4 cellular contexts compared by ENCODE assay signal in genomic region chr16:6038966-6039530, GRCh38.
"Had no signal": no experiment of that assay in that cellular context is flagged by ENCODE, and none has a peak within 500 bp of the region (broad histone marks: within the 10 kb centered on the region; RNA-seq: fewer than 3 reads in every experiment).

No MANE protein-coding gene starts in this region.

- ATAC-seq: GM23338 had no signal

- DNase-seq: H9, HCEC 1CT, IMR-90 had no signal
